28 cellular contexts compared by ENCODE assay signal in the genomic region with DNA sequence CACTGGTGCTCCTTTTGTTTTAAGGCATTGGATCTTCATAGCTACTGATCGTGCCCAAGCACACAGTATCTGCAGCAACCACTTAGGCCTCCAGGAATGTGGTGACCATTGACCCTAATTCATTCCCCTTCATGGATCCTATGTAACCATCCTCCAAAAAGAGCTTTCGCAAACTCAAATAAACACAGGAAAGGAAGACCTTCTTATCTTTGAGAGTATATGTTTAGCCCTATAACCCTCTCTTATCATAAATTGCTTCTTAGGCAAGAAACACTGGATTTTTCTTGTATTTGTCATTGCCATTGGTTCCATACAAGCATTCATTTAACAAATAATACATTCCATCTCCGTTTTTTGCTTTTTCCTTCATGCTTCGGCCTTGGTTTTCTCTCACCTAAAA. TPM values are rescaled to one million over a fixed set of nuclear protein-coding genes. Genes with fewer than 3 reads are reported as not detected.
"Had no signal": no experiment of that assay in that cellular context is flagged by ENCODE, and none has a peak within 500 bp of the region (broad histone marks: within the 10 kb centered on the region; RNA-seq: fewer than 3 reads in every experiment).

No MANE protein-coding gene starts in this region.

- H3K36me3 ChIP-seq: colonic mucosa, heart left ventricle, left lung, lower lobe of right lung, pancreas, stomach, thyroid gland had no signal

- H3K36me3 Mint-ChIP-seq: activated naive CD4-positive, alpha-beta T cell treated with anti-CD3 and anti-CD28 coated beads, Interleukin-2, amount 50 U/mL, for 24 hours; naive B cell; stimulated activated naive B cell treated with anti-CD40 and anti-IgM and Interleukin-4, amounts not matched to agents 10 μg/mL and 1 μg/mL and 100 μg/mL, for 72 hours had no signal

- H3K27me3 Mint-ChIP-seq: naive B cell; stimulated activated naive B cell treated with anti-CD40 and anti-IgM and Interleukin-4, amounts not matched to agents 10 μg/mL and 1 μg/mL and 100 μg/mL, for 72 hours had no signal

- H3K27ac Mint-ChIP-seq: activated naive CD4-positive, alpha-beta T cell treated with anti-CD3 and anti-CD28 coated beads, Interleukin-2, amount 50 U/mL, for 24 hours; activated T-helper 17 cell treated with anti-CD3 and anti-CD28 coated beads, Interleukin-2, amount 50 U/mL, for 72 hours; naive B cell; nephron progenitor cell; stimulated activated naive B cell treated with anti-CD40 and anti-IgM and Interleukin-4, amounts not matched to agents 10 μg/mL and 1 μg/mL and 100 μg/mL, for 72 hours; T-helper 1 cell treated with Interleukin-12 subunit alpha and Interleukin-12 subunit beta and Interleukin-4 antibody, amounts not matched to agents 30 μg/mL and 1 μg/mL, for 36 hours had no signal

- DNase-seq: activated CD4-positive, alpha-beta T cell treated with anti-CD3 and anti-CD28 coated beads for 4 hours; activated CD4-positive, alpha-beta T cell treated with anti-CD3 and anti-CD28 coated beads, Interleukin-2, amount 50 U/mL, for 4 hours; activated T-cell treated with anti-CD3 and anti-CD28 coated beads, Interleukin-2, amount 50 U/mL, for 1 hour; anterior cingulate cortex; colonic mucosa; effector CD8-positive, alpha-beta T cell; erythroblast; foreskin keratinocyte; heart left ventricle; kidney glomerular epithelial cell; left lung; lower lobe of right lung; naive B cell; nephron progenitor cell; pancreas; psoas muscle; stimulated activated CD4-positive, alpha-beta T cell treated with anti-CD3 and anti-CD28 coated beads, Interleukin-15, amount 100 ng/mL, for 24 hours; stimulated activated CD4-positive, alpha-beta T cell treated with anti-CD3 and anti-CD28 coated beads, Interleukin-2, amount 100 ng/mL, for 24 hours; stimulated activated naive B cell treated with anti-CD40 and anti-IgM and Interleukin-4, amounts not matched to agents 10 μg/mL and 1 μg/mL and 100 μg/mL, for 72 hours; stomach; T-helper 9 cell; thyroid gland had no signal

- ATAC-seq: activated T-helper 17 cell treated with anti-CD3 and anti-CD28 coated beads, Interleukin-2, amount 50 U/mL, for 72 hours; foreskin keratinocyte; heart left ventricle; left lung; lower lobe of right lung; pancreas; psoas muscle; stimulated activated naive B cell treated with anti-CD40 and anti-IgM and Interleukin-4, amounts not matched to agents 10 μg/mL and 1 μg/mL and 100 μg/mL, for 72 hours had no signal

- H3K4me3 ChIP-seq: colonic mucosa, heart left ventricle, left lung, lower lobe of right lung, pancreas, psoas muscle, stomach, thyroid gland had no signal

- H3K9me3 ChIP-seq: colonic mucosa, heart left ventricle, left lung, lower lobe of right lung, pancreas, psoas muscle, stomach, thyroid gland had no signal

- H3K4me3 Mint-ChIP-seq: activated naive CD4-positive, alpha-beta T cell treated with anti-CD3 and anti-CD28 coated beads, Interleukin-2, amount 50 U/mL, for 24 hours; activated T-helper 17 cell treated with anti-CD3 and anti-CD28 coated beads, Interleukin-2, amount 50 U/mL, for 72 hours; naive B cell; nephron progenitor cell; stimulated activated naive B cell treated with anti-CD40 and anti-IgM and Interleukin-4, amounts not matched to agents 10 μg/mL and 1 μg/mL and 100 μg/mL, for 72 hours; T-helper 1 cell treated with Interleukin-12 subunit alpha and Interleukin-12 subunit beta and Interleukin-4 antibody, amounts not matched to agents 30 μg/mL and 1 μg/mL, for 36 hours had no signal

- H3K4me1 Mint-ChIP-seq: activated naive CD4-positive, alpha-beta T cell treated with anti-CD3 and anti-CD28 coated beads, Interleukin-2, amount 50 U/mL, for 24 hours; activated T-helper 17 cell treated with anti-CD3 and anti-CD28 coated beads, Interleukin-2, amount 50 U/mL, for 72 hours; naive B cell had no signal

- H3K27me3 ChIP-seq: colonic mucosa, foreskin keratinocyte, left lung, pancreas, stomach, thyroid gland had no signal

- H3K4me1 ChIP-seq: colonic mucosa, foreskin keratinocyte, heart left ventricle, left lung, lower lobe of right lung, psoas muscle, thyroid gland had no signal

- H3K9me3 Mint-ChIP-seq: activated naive CD4-positive, alpha-beta T cell treated with anti-CD3 and anti-CD28 coated beads, Interleukin-2, amount 50 U/mL, for 24 hours; T-helper 1 cell treated with Interleukin-12 subunit alpha and Interleukin-12 subunit beta and Interleukin-4 antibody, amounts not matched to agents 30 μg/mL and 1 μg/mL, for 36 hours had no signal

RNA-seq across cellular contexts. Expression of gene TTR, which starts 4.1 kb away (rescaled TPM):
- total RNA-seq: activated T-helper 17 cell treated with anti-CD3 and anti-CD28 coated beads, Interleukin-2, amount 50 U/mL, for 72 hours; dermis microvascular lymphatic vessel endothelial cell; foreskin keratinocyte; heart left ventricle; left lung; lower lobe of right lung; mesenteric fat pad; psoas muscle; thyroid gland; urinary bladder had no signal
